In genomic region chr4:181792641-181793612, GRCh38 we compare ENCODE assay signal across 1 cellular context.
TF ChIP-seq lines count a peak whose summit lies in the region.

No MANE protein-coding gene starts in this region.

TF ChIP-seq in SK-N-SH, 30 proteins besides CTCF, POLR2A, EP300 and RAD21 (continued from another document):
- no peak for TF ChIP-seq PBX3 (IDR thresholded peaks at IDR 0.05)
- no peak for TF ChIP-seq SIN3A (IDR thresholded peaks at IDR 0.05; ENCODE audit: borderline replicate concordance, low read depth, low read length)
- no peak for TF ChIP-seq NFIC (IDR thresholded peaks at IDR 0.05; ENCODE audit: borderline replicate concordance)
- TF ChIP-seq CHD2 (IDR thresholded peaks at IDR 0.05; ENCODE audit: low read length, partially characterized antibody) = no peak
- TF ChIP-seq GATA2 (CRISPR knock-in tag; IDR thresholded peaks at IDR 0.05) = no peak
- no peak for TF ChIP-seq RCOR1 (IDR thresholded peaks at IDR 0.05; ENCODE audit: low read length)
- no peak for TF ChIP-seq JUND (IDR thresholded peaks at IDR 0.05)
- no peak for TF ChIP-seq SMC3 (IDR thresholded peaks at IDR 0.05; ENCODE audit: low read depth, low read length)
- no peak for TF ChIP-seq TCF12 (IDR thresholded peaks at IDR 0.05)
- no peak for TF ChIP-seq POLR2AphosphoS5 (IDR thresholded peaks at IDR 0.05; ENCODE audit: low read depth, low read length)
- TF ChIP-seq FOXM1 (IDR thresholded peaks at IDR 0.05; ENCODE audit: low read depth) = no peak
- TF ChIP-seq REST (IDR thresholded peaks at IDR 0.05; ENCODE audit: low read depth, low read length) = no peak
- no peak for TF ChIP-seq FOSL2 (IDR thresholded peaks at IDR 0.05; ENCODE audit: borderline replicate concordance, low read depth)
- TF ChIP-seq FOXJ3 (CRISPR knock-in tag; IDR thresholded peaks at IDR 0.05) = no peak
- no peak for TF ChIP-seq YY1 (IDR thresholded peaks at IDR 0.05; ENCODE audit: low read depth)
TF ChIP-seq in SK-N-SH: peak in this region for 0.
